ENCODE assay signal across 16 cellular contexts in the genomic region with DNA sequence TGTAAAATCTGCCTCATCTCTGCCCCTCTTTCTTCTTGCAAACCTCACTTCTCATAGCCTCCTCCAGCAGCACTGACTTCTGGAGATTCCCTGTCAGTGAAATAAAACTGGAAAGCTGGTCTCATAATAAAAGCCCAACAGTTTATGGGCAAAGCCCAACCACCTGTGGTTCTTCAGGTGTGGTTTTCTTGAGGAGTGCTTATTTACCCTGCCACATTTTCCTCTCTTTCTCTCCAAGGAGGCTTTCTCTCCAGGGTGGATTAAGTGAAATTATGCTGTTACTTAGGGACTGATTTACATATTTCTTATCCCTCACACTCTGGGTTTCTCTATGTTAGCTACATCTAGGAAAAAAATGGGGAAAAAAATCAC. TPM values are rescaled to one million over a fixed set of nuclear protein-coding genes. Genes with fewer than 3 reads are reported as not detected.
DNase-seq lines count a peak whose midpoint lies in the region; ATAC-seq, FAIRE-seq and TF ChIP-seq lines count a peak whose summit lies in the region.
"Had no signal": no experiment of that assay in that cellular context is flagged by ENCODE, and none has a peak within 500 bp of the region (broad histone marks: within the 10 kb centered on the region; RNA-seq: fewer than 3 reads in every experiment).

No MANE protein-coding gene starts in this region.

- H3K79me2 ChIP-seq in GM23338 (replicated peaks; ENCODE audit: insufficient read depth), result no peaks in the 10 kb centered on the region
- no peaks in the 10 kb centered on the region for H3K79me2 ChIP-seq in keratinocyte (ENCODE audit: control insufficient read depth, insufficient read depth, low read length)

- FAIRE-seq in keratinocyte (lab: Jason Lieb, UNC) (peak; percentile 85), HTR-8/SVneo (lab: Jason Lieb, UNC) (no peak)
- FAIRE-seq: GM12892 had no signal

- H3K4me2 ChIP-seq in GM23338, result peak overlapping the region; percentile 53
- H3K4me2 ChIP-seq in keratinocyte (ENCODE audit: control insufficient read depth, extremely low read depth, insufficient read depth, low read depth, low read length), result peak overlapping the region; percentile 25
- H3K4me2 ChIP-seq: BLaER1 had no signal

- H3K4me1 Mint-ChIP-seq in GM23338, result peaks cover 25% of the 10 kb centered on the region

- H3K9me2 ChIP-seq in GM23338 (ENCODE audit: insufficient read depth), result no peaks in the 10 kb centered on the region

- no peaks in the 10 kb centered on the region for H3F3A ChIP-seq in GM23338 (replicated peaks; ENCODE audit: low read depth)

- no peaks in the 10 kb centered on the region for H3K9me3 Mint-ChIP-seq in GM23338

- H3K27me3 ChIP-seq in GM23338 (ENCODE audit: insufficient read depth) (no peaks in the 10 kb centered on the region), keratinocyte (ENCODE audit: control insufficient read depth, extremely low read depth, insufficient read depth, low read length) (no peaks in the 10 kb centered on the region)
- H3K27me3 ChIP-seq: BLaER1 had no signal

- TF ChIP-seq CTCF in GM23338 (conservative IDR thresholded peaks at IDR 0.05; ENCODE audit: low read depth in 2 of 2) (no peak), keratinocyte (optimal IDR thresholded peaks at IDR 0.05 in 1 of 3, IDR thresholded peaks at IDR 0.05 in 1 of 3, conservative IDR thresholded peaks at IDR 0.05 in 1 of 3; ENCODE audit: extremely low read depth in 1 of 3, insufficient read depth in 2 of 3, low read length in 3 of 3) (no peak)

- H4K20me1 ChIP-seq in GM23338 (replicated peaks; ENCODE audit: insufficient read depth) (no peaks in the 10 kb centered on the region), keratinocyte (ENCODE audit: control insufficient read depth, extremely low read depth, insufficient read depth, low read length) (no peaks in the 10 kb centered on the region)
- H4K20me1 ChIP-seq: BLaER1 had no signal

- peak; percentile 54 for ATAC-seq in GM23338
- no peak for ATAC-seq in left ventricle myocardium superior
- ATAC-seq: left lobe of liver had no signal

- H3K9ac ChIP-seq in keratinocyte (ENCODE audit: control insufficient read depth, extremely low read depth, insufficient read depth, low read length), result no peak overlapping the region
- H3K9ac ChIP-seq: BLaER1 had no signal

- no peaks in the 10 kb centered on the region for H3K9me1 ChIP-seq in keratinocyte (ENCODE audit: control insufficient read depth, extremely low read depth, insufficient read depth, low read length)

- DNase-seq in DMS153 treated with DMSO at 0.1 percent for 48 hours (lab: John Stamatoyannopoulos, UW; ENCODE audit: unreplicated experiment) (peak; percentile 48), GM23338 (ENCODE audit: low spot score) (peak; percentile 16), NCI-H2227 treated with DMSO at 0.1 percent for 48 hours (lab: John Stamatoyannopoulos, UW) (peak; percentile 17), keratinocyte (ENCODE audit: low read depth, low spot score) (no peak), left ventricle myocardium superior (no peak), HTR-8/SVneo (ENCODE audit: insufficient read length, low spot score) (no peak), SW 1271 (lab: John Stamatoyannopoulos, UW) (no peak)
- DNase-seq: activated gamma-delta T cell treated with Interleukin-2 at 50 U/mL for 16 hours, aorta, cortex of kidney, substantia nigra had no signal

- dilution Hi-C loops in keratinocyte (cut with MboI; ENCODE audit: extremely low pct_ligation_motif_present, low sequenced_read_pairs), result no loop called here

- H3K4me3 Mint-ChIP-seq in GM23338, result peak overlapping the region; percentile 10; the same call in 2 of the 3 replicates

- peaks cover 5% of the 10 kb centered on the region for H3K27me3 Mint-ChIP-seq in GM23338 (ENCODE audit: insufficient read depth, low read depth, poor library complexity)

- no peaks in the 10 kb centered on the region for H3K36me3 Mint-ChIP-seq in GM23338 (ENCODE audit: low read depth)

- no peak overlapping the region for H3K4me3 ChIP-seq in GM23338
- no peak overlapping the region for H3K4me3 ChIP-seq in keratinocyte (ENCODE audit: control insufficient read depth in 2 of 3, extremely low read depth in 1 of 3, insufficient read depth in 2 of 3, low read depth in 1 of 3, low read length in 3 of 3)
- H3K4me3 ChIP-seq: BLaER1, SK-N-MC had no signal

- intact Hi-C loops in left ventricle myocardium superior (cut with micrococcal nuclease), result no loop called here

- H3K27ac Mint-ChIP-seq in GM23338, result peak overlapping the region; percentile 53; the same call in 1 of the 2 replicates

- H3K36me3 ChIP-seq in GM23338 (ENCODE audit: insufficient read depth) (no peaks in the 10 kb centered on the region), keratinocyte (ENCODE audit: control insufficient read depth in 2 of 2, extremely low read depth in 1 of 2, insufficient read depth in 2 of 2, low read length in 2 of 2) (no peaks in the 10 kb centered on the region)

- H2AFZ ChIP-seq in GM23338, result no peak overlapping the region
- H2AFZ ChIP-seq in keratinocyte (ENCODE audit: control insufficient read depth, low read length), result no peak overlapping the region

- no peak overlapping the region for H3K27ac ChIP-seq in GM23338 (ENCODE audit: low read depth)
- H3K27ac ChIP-seq in keratinocyte (ENCODE audit: control insufficient read depth, insufficient read depth, low read length), result peak overlapping the region; percentile 54
- H3K27ac ChIP-seq: BLaER1, SK-N-MC, VCaP had no signal

- H3K4me1 ChIP-seq in GM23338 (ENCODE audit: insufficient read depth) (peaks cover 23% of the 10 kb centered on the region), keratinocyte (ENCODE audit: control insufficient read depth, extremely low read depth, insufficient read depth, low read length) (peaks cover 32% of the 10 kb centered on the region)
- H3K4me1 ChIP-seq: BLaER1 had no signal

- H3K9me3 ChIP-seq in keratinocyte (ENCODE audit: control insufficient read depth, low read depth, low read length), result no peaks in the 10 kb centered on the region
- H3K9me3 ChIP-seq: BLaER1 had no signal

TF ChIP-seq in GM23338, 12 proteins besides CTCF, POLR2A, EP300 and RAD21 (continues in another document):
- TF ChIP-seq, protein P1, sequence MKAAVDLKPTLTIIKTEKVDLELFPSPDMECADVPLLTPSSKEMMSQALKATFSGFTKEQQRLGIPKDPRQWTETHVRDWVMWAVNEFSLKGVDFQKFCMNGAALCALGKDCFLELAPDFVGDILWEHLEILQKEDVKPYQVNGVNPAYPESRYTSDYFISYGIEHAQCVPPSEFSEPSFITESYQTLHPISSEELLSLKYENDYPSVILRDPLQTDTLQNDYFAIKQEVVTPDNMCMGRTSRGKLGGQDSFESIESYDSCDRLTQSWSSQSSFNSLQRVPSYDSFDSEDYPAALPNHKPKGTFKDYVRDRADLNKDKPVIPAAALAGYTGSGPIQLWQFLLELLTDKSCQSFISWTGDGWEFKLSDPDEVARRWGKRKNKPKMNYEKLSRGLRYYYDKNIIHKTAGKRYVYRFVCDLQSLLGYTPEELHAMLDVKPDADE (IDR thresholded peaks at IDR 0.05), result no peak
- TF ChIP-seq EZH2 (IDR thresholded peaks at IDR 0.05; ENCODE audit: low read depth, unreplicated experiment), result no peak
- TF ChIP-seq JUNB (IDR thresholded peaks at IDR 0.05; ENCODE audit: unreplicated experiment), result no peak
- TF ChIP-seq POLR2AphosphoS5 (IDR thresholded peaks at IDR 0.05; ENCODE audit: low read depth), result no peak
- TF ChIP-seq NANOG (IDR thresholded peaks at IDR 0.05; ENCODE audit: borderline replicate concordance), result no peak
- TF ChIP-seq STAT1 (IDR thresholded peaks at IDR 0.05; ENCODE audit: unreplicated experiment), result no peak
- TF ChIP-seq CREB1 (CRISPR knock-in tag; IDR thresholded peaks at IDR 0.05; ENCODE audit: low read depth), result no peak
- no peak for TF ChIP-seq ZNF114 (CRISPR knock-in tag; IDR thresholded peaks at IDR 0.05)
- no peak for TF ChIP-seq ZNF331 (CRISPR knock-in tag; IDR thresholded peaks at IDR 0.05; ENCODE audit: low read depth)

RNA-seq across cellular contexts. Expression of a gene that starts 4.7 kb away (rescaled TPM):
- 0.82 and 1.1 TPM in 2 replicates for total RNA-seq in GM23338 (2014; rRNA removed; shearing (Covaris generic))
- polyA plus RNA-seq in GM23338 (2016; fragmentation: Nextera tagmentation; extraction: Ambion mirVana) (0.76 and 0.85 TPM in 2 replicates), keratinocyte (0.65 to 1.2 TPM (median 0.93 TPM) in 3 replicates)
- 1.5 TPM for polyA plus RNA-seq in keratinocyte (2011; ENCODE audit: low read depth)
- polyA plus RNA-seq in keratinocyte (2011; cell fraction: cytosol; rRNA removed), result 0.44 and 0.56 TPM in 2 replicates
- polyA plus RNA-seq in keratinocyte (2011; cell fraction: nucleus; rRNA removed), result 2.9 and 3.1 TPM in 2 replicates
- 0.25 and 3.9 TPM in 2 replicates for polyA plus RNA-seq in keratinocyte (2012; ENCODE audit: low replicate concordance)
- polyA minus RNA-seq in keratinocyte, result 0.79 to 0.93 TPM (median 0.92 TPM) in 3 replicates
- not detected for polyA minus RNA-seq in keratinocyte (2011; cell fraction: cytosol; rRNA and poly(A)+ RNA removed)
- 1.4 and 2.3 TPM in 2 replicates for polyA minus RNA-seq in keratinocyte (2011; cell fraction: nucleus; rRNA and poly(A)+ RNA removed)
- 0.55 TPM for total RNA-seq in left ventricle myocardium superior

RNA-seq across cellular contexts. Expression of a gene that starts 59.6 kb away (rescaled TPM):
- 27.1 and 27.2 TPM in 2 replicates for total RNA-seq in GM23338 (2014; rRNA removed; shearing (Covaris generic))
- polyA plus RNA-seq in GM23338 (2016; fragmentation: Nextera tagmentation; extraction: Ambion mirVana) (7.2 and 7.6 TPM in 2 replicates), keratinocyte (21.2 to 38.7 TPM (median 27.6 TPM) in 3 replicates)
- polyA plus RNA-seq in keratinocyte (2011; ENCODE audit: low read depth), result 8.2 TPM
- polyA plus RNA-seq in keratinocyte (2011; cell fraction: cytosol; rRNA removed), result 9.2 and 19.3 TPM in 2 replicates
- 38.6 and 51.0 TPM in 2 replicates for polyA plus RNA-seq in keratinocyte (2011; cell fraction: nucleus; rRNA removed)
- polyA plus RNA-seq in keratinocyte (2012; ENCODE audit: low replicate concordance), result 11.7 and 14.8 TPM in 2 replicates
- polyA minus RNA-seq in keratinocyte, result 90.4 to 156 TPM (median 112 TPM) in 3 replicates
- 53.7 TPM for polyA minus RNA-seq in keratinocyte (2011; cell fraction: cytosol; rRNA and poly(A)+ RNA removed)
- polyA minus RNA-seq in keratinocyte (2011; cell fraction: nucleus; rRNA and poly(A)+ RNA removed), result 66.3 and 110 TPM in 2 replicates
- total RNA-seq in left ventricle myocardium superior, result 13.4 TPM

Comparison
In these comparisons a context has a peak if more than half of its experiments do, and no peak if none do; other contexts are left out.
1. DNase-seq: peak in DMS153 treated with DMSO at 0.1 percent for 48 hours (single experiment), GM23338 (single experiment) and NCI-H2227 treated with DMSO at 0.1 percent for 48 hours (single experiment); none in keratinocyte (single experiment), left ventricle myocardium superior (single experiment), HTR-8/SVneo (single experiment) and SW 1271 (0 of 2).